Comparison of ENCODE assay signal across 15 cellular contexts in genomic region chr4:100517864-100518341, GRCh38. TPM values are rescaled to one million over a fixed set of nuclear protein-coding genes. Genes with fewer than 3 reads are reported as not detected.
DNase-seq lines count a peak whose midpoint lies in the region; ATAC-seq and TF ChIP-seq lines count a peak whose summit lies in the region.
"Had no signal": no experiment of that assay in that cellular context is flagged by ENCODE, and none has a peak within 500 bp of the region (broad histone marks: within the 10 kb centered on the region; RNA-seq: fewer than 3 reads in every experiment).

Gene EMCN (minus strand): TSS chr4:100518022. CDS start chr4:100517914, 108 bp downstream.

- TF ChIP-seq CTCF in thyroid gland (IDR thresholded peaks at IDR 0.05): peak in 1 of 6 experiments; percentile 18

- DNase-seq in fibroblast of peridontal ligament (ENCODE audit: extremely low read depth) (peak; percentile 15), thyroid gland (peak; percentile 4 to 23), DMS79 (lab: John Stamatoyannopoulos, UW) (no peak)
- DNase-seq in activated naive CD4-positive, alpha-beta T cell treated with Interleukin-2 at 50 U/mL for 16 hours: no peak
- DNase-seq: amygdala; CD8-positive, alpha-beta T cell; Karpas-422; NCI-H2107; OCI-M1; T1000 had no signal

- no peaks in the 10 kb centered on the region for H3K4me1 ChIP-seq in muscle layer of duodenum (ENCODE audit: control insufficient read depth in 1 of 2, insufficient read depth in 2 of 2, low read length in 2 of 2)
- peaks cover 0 to 18% of the 10 kb centered on the region in 2 donors for H3K4me1 ChIP-seq in thyroid gland

- H3K27me3 ChIP-seq in muscle layer of duodenum (ENCODE audit: low read depth, low read length) (no peaks in the 10 kb centered on the region), thyroid gland (no peaks in the 10 kb centered on the region)

- TF ChIP-seq POLR2A in thyroid gland (IDR thresholded peaks at IDR 0.05): no peak

- H3K36me3 ChIP-seq in muscle layer of duodenum (ENCODE audit: control insufficient read depth in 1 of 2, insufficient read depth in 2 of 2, low read length in 2 of 2): no peaks in the 10 kb centered on the region
- no peaks in the 10 kb centered on the region for H3K36me3 ChIP-seq in thyroid gland

- H3K9me3 ChIP-seq in muscle layer of duodenum (ENCODE audit: control insufficient read depth in 1 of 2, low read length in 2 of 2): no peaks in the 10 kb centered on the region
- H3K9me3 ChIP-seq in thyroid gland: no peaks in the 10 kb centered on the region

- H3K4me3 ChIP-seq in muscle layer of duodenum (ENCODE audit: low read depth in 1 of 2, low read length in 2 of 2) (peak within 1 kb of the TSS; percentile 20 to 27), thyroid gland (replicated peaks in 1 of 3) (peak within 1 kb of the TSS in 2 of 3 donors; percentile 9 to 10)

- ATAC-seq in SK-N-SH treated with all-trans-retinoic acid at 6 μM for 48 hours (0 out of 3 replicates have a peak, but pooled peaks have one; percentile 28), GM21423 (IDR thresholded peaks at IDR 0.05; ENCODE audit: unreplicated experiment) (no peak), HG03175 (IDR thresholded peaks at IDR 0.05; ENCODE audit: unreplicated experiment) (no peak)
- ATAC-seq: CD8-positive, alpha-beta T cell had no signal

- H3K27ac ChIP-seq in muscle layer of duodenum (ENCODE audit: low read length): peak within 1 kb of the TSS; percentile 22
- peak within 1 kb of the TSS; percentile 5 to 30 (median 7) for H3K27ac ChIP-seq in thyroid gland

- intact Hi-C loops in thyroid gland (cut with DNase I): no loop called here

- WGBS in thyroid gland, 2 donors: 4 to 5% methylated on average over 3 of the region's 3 CpGs

TF ChIP-seq in SK-N-SH treated with all-trans-retinoic acid at 6 μM for 48 hours, 23 proteins besides CTCF, POLR2A, EP300 and RAD21:
- TF ChIP-seq OSR1 (CRISPR knock-in tag; IDR thresholded peaks at IDR 0.05) (no peak), PPARA (CRISPR knock-in tag; IDR thresholded peaks at IDR 0.05; ENCODE audit: borderline replicate concordance) (no peak), CREB5 (CRISPR knock-in tag; IDR thresholded peaks at IDR 0.05; ENCODE audit: low read depth) (no peak), GLIS3 (CRISPR knock-in tag; IDR thresholded peaks at IDR 0.05) (no peak), TCF4 (CRISPR knock-in tag; IDR thresholded peaks at IDR 0.05; ENCODE audit: borderline replicate concordance) (no peak)

RNA-seq across cellular contexts. Expression of gene EMCN, which starts in this region (rescaled TPM):
- total RNA-seq in thyroid gland: 10 to 100 TPM; 27.0 to 69.7 (median 44.5) TPM
- total RNA-seq: CD8-positive, alpha-beta T cell; progenitor cell of endocrine pancreas had no signal

Comparison
In these comparisons a context has a peak if more than half of its experiments do, and no peak if none do; other contexts are left out.
1. DNase-seq: peak in fibroblast of peridontal ligament (single experiment) and thyroid gland (2 of 2); none in activated naive CD4-positive, alpha-beta T cell treated with Interleukin-2 at 50 U/mL for 16 hours (single experiment) and DMS79 (single experiment).